Comparison of ENCODE assay signal across 13 cellular contexts in genomic region chr4:992297-993110, GRCh38. TPM values are rescaled to one million over a fixed set of nuclear protein-coding genes. Genes with fewer than 3 reads are reported as not detected.
DNase-seq lines count a peak whose midpoint lies in the region; ATAC-seq and TF ChIP-seq lines count a peak whose summit lies in the region.
"Had no signal": no experiment of that assay in that cellular context is flagged by ENCODE, and none has a peak within 500 bp of the region (broad histone marks: within the 10 kb centered on the region; RNA-seq: fewer than 3 reads in every experiment).

No MANE protein-coding gene starts in this region.

- H3K36me3 ChIP-seq in Peyer's patch = peaks cover 0 to 23% (median 0%) of the 10 kb centered on the region in 3 donors

- ATAC-seq in left ventricle myocardium superior (no peak), T-helper 17 cell (no peak)

- H3K4me1 Mint-ChIP-seq in progenitor cell of endocrine pancreas (ENCODE audit: low read depth) = peaks cover 14% of the 10 kb centered on the region
- peaks cover 10% of the 10 kb centered on the region for H3K4me1 Mint-ChIP-seq in T-helper 17 cell

- H3K9me3 Mint-ChIP-seq in progenitor cell of endocrine pancreas (ENCODE audit: low read depth) = no peaks in the 10 kb centered on the region

- peaks cover 2 to 33% (median 7%) of the 10 kb centered on the region in 4 donors for H3K4me1 ChIP-seq in Peyer's patch

- H3K27me3 Mint-ChIP-seq in progenitor cell of endocrine pancreas (peaks cover 4% of the 10 kb centered on the region), T-helper 17 cell (peaks cover 6% of the 10 kb centered on the region)

- H3K27me3 ChIP-seq in Peyer's patch = peaks cover 0 to 10% of the 10 kb centered on the region in 2 donors

- H3K36me3 Mint-ChIP-seq in progenitor cell of endocrine pancreas (ENCODE audit: insufficient read depth) (no peaks in the 10 kb centered on the region), T-helper 17 cell (ENCODE audit: low read depth) (no peaks in the 10 kb centered on the region)

- H3K4me3 Mint-ChIP-seq in progenitor cell of endocrine pancreas (ENCODE audit: low read depth) = peak overlapping the region; percentile 37
- H3K4me3 Mint-ChIP-seq in T-helper 17 cell = no peak overlapping the region

- peak; percentile 53 for DNase-seq in ELF-1 (ENCODE audit: low read depth, low spot score)
- DNase-seq in Peyer's patch = peak; percentile 35 to 92 (median 92)
- DNase-seq in left ventricle myocardium superior = peak; percentile 32
- DNase-seq in progenitor cell of endocrine pancreas (ENCODE audit: low spot score, unreplicated experiment) = no peak
- DNase-seq in NAMALWA (ENCODE audit: low spot score) = no peak
- no peak for DNase-seq in T-helper 17 cell
- DNase-seq in globus pallidus (ENCODE audit: low spot score) = no peak
- no peak for DNase-seq in NCI-H748 (lab: John Stamatoyannopoulos, UW; ENCODE audit: unreplicated experiment)
- DNase-seq: amygdala, NCI-H2029, tibial artery had no signal

- H3K27ac ChIP-seq in Peyer's patch = peak overlapping the region; percentile 42 to 99 (median 90)
- H3K27ac ChIP-seq: HL-60, tibial artery had no signal

- H3K27ac Mint-ChIP-seq in progenitor cell of endocrine pancreas (peak overlapping the region; percentile 95), T-helper 17 cell (no peak overlapping the region)

- TF ChIP-seq CTCF in Peyer's patch (IDR thresholded peaks at IDR 0.05) (peak in 2 of 6 experiments; percentile 21 to 23), progenitor cell of endocrine pancreas (IDR thresholded peaks at IDR 0.05; ENCODE audit: unreplicated experiment) (no peak)

- peak; percentile 75 to 83 for TF ChIP-seq POLR2A in Peyer's patch (IDR thresholded peaks at IDR 0.05)

- H3K9me3 ChIP-seq in Peyer's patch (no peaks in the 10 kb centered on the region), T-helper 17 cell (ENCODE audit: control insufficient read depth, low read length, poor library complexity, severe bottlenecking) (no peaks in the 10 kb centered on the region)
- H3K9me3 ChIP-seq: esophagus muscularis mucosa, tibial artery had no signal

- intact Hi-C loops in left ventricle myocardium superior (cut with micrococcal nuclease) = no loop called here

- peak overlapping the region in 3 of 4 donors; percentile 15 to 55 (median 49) for H3K4me3 ChIP-seq in Peyer's patch
- H3K4me3 ChIP-seq: esophagus muscularis mucosa, tibial artery had no signal

RNA-seq across cellular contexts. Expression of gene SLC26A1, which starts 0.7 kb away (rescaled TPM):
- total RNA-seq in Peyer's patch (10 to 100 TPM in 3 of 4 donors, under 1 TPM in 1; 0.83 to 35.7 (median 24.3) TPM), left ventricle myocardium superior (not detected), progenitor cell of endocrine pancreas (2.6 and 3.3 TPM in 2 replicates), T-helper 17 cell (under 1 TPM in 1 of 2 donors, not detected in 1; 0.21 TPM)

RNA-seq across cellular contexts. Expression of gene IDUA, which starts 5.7 kb away (rescaled TPM):
- total RNA-seq in Peyer's patch (100 to 1,000 TPM in 1 of 4 donors, 10 to 100 TPM in 3; 40.4 to 114 (median 71.4) TPM), left ventricle myocardium superior (8.7 TPM), progenitor cell of endocrine pancreas (79.4 and 87.0 TPM in 2 replicates), T-helper 17 cell (10 to 100 TPM; 56.9 to 58.6 TPM)

RNA-seq across cellular contexts. Expression of gene FGFRL1, which starts 18.9 kb away (rescaled TPM):
- 10 to 100 TPM; 10.3 to 29.7 (median 26.8) TPM for total RNA-seq in Peyer's patch
- total RNA-seq in left ventricle myocardium superior = 26.6 TPM
- 121 and 126 TPM in 2 replicates for total RNA-seq in progenitor cell of endocrine pancreas
- 10 to 100 TPM; 23.1 to 30.1 TPM for total RNA-seq in T-helper 17 cell

RNA-seq across cellular contexts. Expression of gene DGKQ, which starts 19.1 kb away (rescaled TPM):
- 100 to 1,000 TPM in 2 of 4 donors, 10 to 100 TPM in 2; 32.2 to 119 (median 101) TPM for total RNA-seq in Peyer's patch
- 3.6 TPM for total RNA-seq in left ventricle myocardium superior
- 21.6 and 24.9 TPM in 2 replicates for total RNA-seq in progenitor cell of endocrine pancreas
- total RNA-seq in T-helper 17 cell = 10 to 100 TPM; 13.5 to 14.4 TPM

Comparison
In these comparisons a context has a peak if more than half of its experiments do, and no peak if none do; other contexts are left out.
1. DNase-seq: peak in ELF-1 (single experiment), Peyer's patch (3 of 3) and left ventricle myocardium superior (single experiment); none in progenitor cell of endocrine pancreas (single experiment), NAMALWA (single experiment), T-helper 17 cell (0 of 3), globus pallidus (single experiment) and NCI-H748 (single experiment).